17 cellular contexts compared by ENCODE assay signal in genomic region chr15:46442196-46442595, GRCh38.
DNase-seq lines count a peak whose midpoint lies in the region; TF ChIP-seq lines count a peak whose summit lies in the region.
"Had no signal": no experiment of that assay in that cellular context is flagged by ENCODE, and none has a peak within 500 bp of the region (broad histone marks: within the 10 kb centered on the region; RNA-seq: fewer than 3 reads in every experiment).

No MANE protein-coding gene starts in this region.

- peak overlapping the region; percentile 31 to 60 for H3K27ac ChIP-seq in ascending aorta
- H3K27ac ChIP-seq in stomach = no peak overlapping the region
- H3K27ac ChIP-seq: pancreas had no signal

- TF ChIP-seq CTCF in ascending aorta (IDR thresholded peaks at IDR 0.05) (no peak), stomach (IDR thresholded peaks at IDR 0.05) (no peak)

- H3K4me3 ChIP-seq in ascending aorta (no peak overlapping the region), stomach (no peak overlapping the region)
- H3K4me3 ChIP-seq: pancreas had no signal

- CTCF ChIA-PET in HEK293T (lab: Yijun Ruan, JAX) = no interaction called here

- H3K9me3 ChIP-seq in ascending aorta (no peaks in the 10 kb centered on the region), stomach (no peaks in the 10 kb centered on the region)
- H3K9me3 ChIP-seq: pancreas had no signal

- H3K36me3 ChIP-seq in ascending aorta (no peaks in the 10 kb centered on the region), stomach (no peaks in the 10 kb centered on the region)
- H3K36me3 ChIP-seq: pancreas had no signal

- no peaks in the 10 kb centered on the region for H3K27me3 ChIP-seq in ascending aorta
- H3K27me3 ChIP-seq in stomach = no peaks in the 10 kb centered on the region
- H3K27me3 ChIP-seq: pancreas had no signal

- H3K4me1 ChIP-seq in ascending aorta (peaks cover 0 to 6% of the 10 kb centered on the region in 2 donors), stomach (no peaks in the 10 kb centered on the region)
- H3K4me1 ChIP-seq: pancreas had no signal

- DNase-seq in AG20443 (ENCODE audit: low spot score) (peak; percentile 21), HK-2 (ENCODE audit: unreplicated experiment) (peak; percentile 71), ascending aorta (ENCODE audit: low spot score in 2 of 2) (peak in 1 of 2 donors; percentile 64), kidney glomerular epithelial cell (lab: John Stamatoyannopoulos, UW) (peak; percentile 86), HUDEP-2 (lab: John Stamatoyannopoulos, UW; ENCODE audit: unreplicated experiment in 76 of 76) (no peak), CD1c-positive myeloid dendritic cell (ENCODE audit: extremely low spot score) (no peak), HEK293T (ENCODE audit: extremely low spot score) (no peak), stomach (no peak)
- DNase-seq: activated CD4-positive, CD25-positive, alpha-beta regulatory T cell; activated gamma-delta T cell; AML-193; cortex of kidney; NCI-H187 treated with DMSO at 0.1 percent for 48 hours; NCI-H748 treated with DMSO at 0.1 percent for 48 hours; pancreas; stimulated activated naive CD4-positive, alpha-beta T cell; T-helper 17 cell had no signal

- no peak for TF ChIP-seq EP300 in stomach (IDR thresholded peaks at IDR 0.05)

- 72 to 89% (median 81%) methylated on average over 5 of the region's 5 CpGs for WGBS in stomach, 5 donors

- intact Hi-C loops in ascending aorta (cut with DNase I) (no loop called here), stomach (cut with DNase I; ENCODE audit: low total_unique reads) (no loop called here)

- POLR2A ChIA-PET in HEK293T (lab: Yijun Ruan, JAX) = no interaction called here

- TF ChIP-seq POLR2A in stomach (IDR thresholded peaks at IDR 0.05) = no peak

TF ChIP-seq in HEK293T, 16 proteins besides CTCF, POLR2A, EP300 and RAD21:
- TF ChIP-seq ZNF384 (IDR thresholded peaks at IDR 0.05) (no peak), FOXM1 (IDR thresholded peaks at IDR 0.05; ENCODE audit: borderline replicate concordance) (no peak), PKNOX1 (IDR thresholded peaks at IDR 0.05) (no peak), ARNT (IDR thresholded peaks at IDR 0.05) (no peak), ELF4 (IDR thresholded peaks at IDR 0.05) (no peak)

Comparison
In these comparisons a context has a peak if more than half of its experiments do, and no peak if none do; other contexts are left out.
1. DNase-seq: peak in AG20443 (single experiment), HK-2 (single experiment) and kidney glomerular epithelial cell (single experiment); none in HUDEP-2 (0 of 76), CD1c-positive myeloid dendritic cell (single experiment), HEK293T (single experiment) and stomach (single experiment).
2. H3K27ac ChIP-seq: peak in ascending aorta (2 of 2); none in stomach (0 of 5).